Comparison of ENCODE assay signal across 18 cellular contexts in the genomic region with DNA sequence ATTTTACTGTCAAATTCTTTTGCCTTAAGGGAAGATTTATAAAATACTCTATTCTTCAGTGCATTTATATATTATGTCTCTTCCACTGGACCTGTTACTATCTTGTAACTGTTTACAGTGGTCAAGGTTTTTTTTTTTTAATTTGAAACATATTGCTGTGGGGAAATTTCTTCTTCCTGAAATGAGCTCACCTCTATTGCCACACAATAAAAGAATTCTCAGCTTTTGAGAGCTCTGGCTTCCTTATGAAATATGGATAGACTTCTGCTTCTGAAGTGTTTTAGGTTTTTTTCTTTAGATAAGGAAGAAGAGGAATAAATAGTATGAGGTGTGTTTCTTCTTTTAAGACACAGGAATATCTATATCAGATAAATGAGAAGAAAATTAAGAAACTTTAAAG. TPM values are rescaled to one million over a fixed set of nuclear protein-coding genes. Genes with fewer than 3 reads are reported as not detected.
DNase-seq lines count a peak whose midpoint lies in the region; ATAC-seq and TF ChIP-seq lines count a peak whose summit lies in the region.
"Had no signal": no experiment of that assay in that cellular context is flagged by ENCODE, and none has a peak within 500 bp of the region (broad histone marks: within the 10 kb centered on the region; RNA-seq: fewer than 3 reads in every experiment).

No MANE protein-coding gene starts in this region.

- H3K36me3 ChIP-seq in mesenchymal stem cell (ENCODE audit: control insufficient read depth in 1 of 2, insufficient read depth in 2 of 2, low read depth in 1 of 2, low read length in 2 of 2) (peaks cover 2 to 53% of the 10 kb centered on the region in 2 experiments), MM.1S (replicated peaks; ENCODE audit: insufficient read depth, low read length) (peaks cover 3% of the 10 kb centered on the region; the same call in 1 of the 2 replicates), neuronal stem cell (replicated peaks in 1 of 2; ENCODE audit: control insufficient read depth in 2 of 2, insufficient read depth in 2 of 2, low read length in 2 of 2) (no peaks in the 10 kb centered on the region)

- TF ChIP-seq CTCF in foreskin keratinocyte (conservative IDR thresholded peaks at IDR 0.05) (no peak), MM.1S (IDR thresholded peaks at IDR 0.05; ENCODE audit: low read length) (no peak)

- H2BK12ac ChIP-seq in mesenchymal stem cell (ENCODE audit: low read length in 2 of 2) (no peak overlapping the region), neuronal stem cell (ENCODE audit: low read length) (no peak overlapping the region)

- H3K9ac ChIP-seq in mesenchymal stem cell (ENCODE audit: low read length), result peak overlapping the region; percentile 39
- no peak overlapping the region for H3K9ac ChIP-seq in MM.1S (ENCODE audit: low read length)
- H3K9ac ChIP-seq in neuronal stem cell (ENCODE audit: low read depth, low read length, poor library complexity), result no peak overlapping the region

- no peak for ATAC-seq in activated CD8-positive, alpha-beta T cell treated with anti-CD3 and anti-CD28 coated beads, Interleukin-2, amount 10 ng/mL, durations not matched to agents 7 days and 5 days
- no peak for ATAC-seq in foreskin keratinocyte
- ATAC-seq: gastrocnemius medialis; natural killer cell treated with Interleukin-12 subunit alpha and Interleukin-12 subunit beta and Interleukin-15 and Interleukin-18, amount 100 ng/mL, for 72 hours had no signal

- CTCF ChIA-PET in activated CD8-positive, alpha-beta T cell treated with anti-CD3 and anti-CD28 coated beads, Interleukin-2, amount 10 ng/mL, durations not matched to agents 7 days and 5 days (lab: Charles Lee), result no interaction called here

- H3K27me3 Mint-ChIP-seq in activated CD8-positive, alpha-beta T cell treated with anti-CD3 and anti-CD28 coated beads, Interleukin-2, amount 10 ng/mL, durations not matched to agents 7 days and 5 days (ENCODE audit: low read depth), result no peaks in the 10 kb centered on the region
- H3K27me3 Mint-ChIP-seq: natural killer cell treated with Interleukin-12 subunit alpha and Interleukin-12 subunit beta and Interleukin-15 and Interleukin-18, amount 100 ng/mL, for 72 hours; type B pancreatic cell had no signal

- no peak overlapping the region for H3K27ac Mint-ChIP-seq in activated CD8-positive, alpha-beta T cell treated with anti-CD3 and anti-CD28 coated beads, Interleukin-2, amount 10 ng/mL, durations not matched to agents 7 days and 5 days
- H3K27ac Mint-ChIP-seq: endodermal cell; natural killer cell treated with Interleukin-12 subunit alpha and Interleukin-12 subunit beta and Interleukin-15 and Interleukin-18, amount 100 ng/mL, for 72 hours; type B pancreatic cell had no signal

- H3K4ac ChIP-seq in mesenchymal stem cell (ENCODE audit: low read depth in 1 of 2, low read length in 2 of 2), result no peak overlapping the region
- no peak overlapping the region for H3K4ac ChIP-seq in neuronal stem cell (ENCODE audit: low read length)

- H2BK5ac ChIP-seq in mesenchymal stem cell (ENCODE audit: low read depth, low read length, poor library complexity, severe bottlenecking) (no peak overlapping the region), neuronal stem cell (ENCODE audit: low read length) (no peak overlapping the region)

- H3K4me2 ChIP-seq in mesenchymal stem cell (ENCODE audit: low read length, poor library complexity, severe bottlenecking) (no peak overlapping the region), MM.1S (ENCODE audit: low read depth, low read length) (no peak overlapping the region), neuronal stem cell (ENCODE audit: insufficient read depth, low read length, poor library complexity, severe bottlenecking) (no peak overlapping the region)

- H2BK120ac ChIP-seq in mesenchymal stem cell (ENCODE audit: low read depth, low read length), result no peak overlapping the region
- H2BK120ac ChIP-seq in neuronal stem cell (ENCODE audit: low read depth, low read length), result no peak overlapping the region

- no peak overlapping the region for H2BK15ac ChIP-seq in mesenchymal stem cell (ENCODE audit: low read depth, poor library complexity, severe bottlenecking)
- no peak overlapping the region for H2BK15ac ChIP-seq in neuronal stem cell (ENCODE audit: low read length)

- H3K27ac ChIP-seq in mesenchymal stem cell (ENCODE audit: low read length, poor library complexity, severe bottlenecking) (no peak overlapping the region), foreskin keratinocyte (no peak overlapping the region), MM.1S (ENCODE audit: low read length) (no peak overlapping the region), neuronal stem cell (replicated peaks; ENCODE audit: low read length) (no peak overlapping the region)
- H3K27ac ChIP-seq: gastrocnemius medialis, SK-N-MC had no signal

- H3K36me3 Mint-ChIP-seq in activated CD8-positive, alpha-beta T cell treated with anti-CD3 and anti-CD28 coated beads, Interleukin-2, amount 10 ng/mL, durations not matched to agents 7 days and 5 days (ENCODE audit: low read depth), result peaks cover 47% of the 10 kb centered on the region

- H3K14ac ChIP-seq in mesenchymal stem cell (ENCODE audit: low read length in 2 of 2), result no peak overlapping the region
- H3K14ac ChIP-seq in neuronal stem cell (ENCODE audit: low read length), result no peak overlapping the region

- H3K4me1 ChIP-seq in mesenchymal stem cell (ENCODE audit: control insufficient read depth, insufficient read depth, low read depth, low read length), result no peaks in the 10 kb centered on the region
- H3K4me1 ChIP-seq in foreskin keratinocyte, result peaks cover 4% of the 10 kb centered on the region
- no peaks in the 10 kb centered on the region for H3K4me1 ChIP-seq in MM.1S (ENCODE audit: low read length)
- H3K4me1 ChIP-seq in neuronal stem cell (ENCODE audit: control insufficient read depth in 2 of 2, insufficient read depth in 1 of 2, low read depth in 1 of 2, low read length in 2 of 2), result peaks cover 1 to 3% of the 10 kb centered on the region in 2 donors

- H4K91ac ChIP-seq in mesenchymal stem cell (ENCODE audit: low read length) (no peak overlapping the region), neuronal stem cell (ENCODE audit: low read depth, low read length, poor library complexity) (no peak overlapping the region)

- no peak overlapping the region for H3K4me3 Mint-ChIP-seq in activated CD8-positive, alpha-beta T cell treated with anti-CD3 and anti-CD28 coated beads, Interleukin-2, amount 10 ng/mL, durations not matched to agents 7 days and 5 days
- H3K4me3 Mint-ChIP-seq: endodermal cell; natural killer cell treated with Interleukin-12 subunit alpha and Interleukin-12 subunit beta and Interleukin-15 and Interleukin-18, amount 100 ng/mL, for 72 hours; type B pancreatic cell had no signal

- H4K8ac ChIP-seq in mesenchymal stem cell (ENCODE audit: low read length), result no peak overlapping the region
- no peak overlapping the region for H4K8ac ChIP-seq in neuronal stem cell (ENCODE audit: low read depth, low read length)

- no peak overlapping the region for H3K4me3 ChIP-seq in mesenchymal stem cell (ENCODE audit: insufficient read depth in 1 of 2, low read depth in 1 of 2, low read length in 2 of 2)
- no peak overlapping the region for H3K4me3 ChIP-seq in MM.1S (ENCODE audit: low read length)
- H3K4me3 ChIP-seq in neuronal stem cell (ENCODE audit: low read length in 2 of 2), result no peak overlapping the region
- H3K4me3 ChIP-seq: gastrocnemius medialis, SK-N-MC had no signal

- H3K23ac ChIP-seq in mesenchymal stem cell (ENCODE audit: low read length in 2 of 2) (no peak overlapping the region), neuronal stem cell (ENCODE audit: low read depth, low read length, poor library complexity) (no peak overlapping the region)

- H4K20me1 ChIP-seq in MM.1S (ENCODE audit: insufficient read depth, low read length), result no peaks in the 10 kb centered on the region

- H3K27me3 ChIP-seq in mesenchymal stem cell (ENCODE audit: control insufficient read depth in 1 of 2, insufficient read depth in 1 of 2, low read length in 2 of 2) (no peaks in the 10 kb centered on the region), foreskin keratinocyte (no peaks in the 10 kb centered on the region), MM.1S (replicated peaks; ENCODE audit: insufficient read depth, low read length) (no peaks in the 10 kb centered on the region), neuronal stem cell (ENCODE audit: control insufficient read depth in 3 of 3, insufficient read depth in 3 of 3, low read depth in 1 of 3, low read length in 3 of 3) (peaks cover 0 to 3% (median 0%) of the 10 kb centered on the region in 3 experiments)
- H3K27me3 ChIP-seq: gastrocnemius medialis had no signal

- H3K79me1 ChIP-seq in mesenchymal stem cell (replicated peaks; ENCODE audit: low read length, poor library complexity, severe bottlenecking) (peaks cover 15% of the 10 kb centered on the region), neuronal stem cell (ENCODE audit: low read depth, low read length) (no peaks in the 10 kb centered on the region)

- H3K9me2 ChIP-seq in MM.1S (replicated peaks; ENCODE audit: insufficient read depth, low read length), result no peaks in the 10 kb centered on the region

- POLR2A ChIA-PET in activated CD8-positive, alpha-beta T cell treated with anti-CD3 and anti-CD28 coated beads, Interleukin-2, amount 10 ng/mL, durations not matched to agents 7 days and 5 days (lab: Charles Lee), result interaction anchor here (1.1 kb wide), 1 partner anchor 8 kb away, joined by 5 read pairs; no protein-coding TSS in a partner anchor

- H2AK5ac ChIP-seq in mesenchymal stem cell (ENCODE audit: low read length, severe bottlenecking), result no peak overlapping the region
- no peak overlapping the region for H2AK5ac ChIP-seq in neuronal stem cell (ENCODE audit: low read depth, low read length)

- H3K9me3 ChIP-seq in mesenchymal stem cell (ENCODE audit: control insufficient read depth, low read length), result no peaks in the 10 kb centered on the region
- no peaks in the 10 kb centered on the region for H3K9me3 ChIP-seq in MM.1S (replicated peaks; ENCODE audit: insufficient read depth, low read length)
- no peaks in the 10 kb centered on the region for H3K9me3 ChIP-seq in neuronal stem cell (replicated peaks in 1 of 2; ENCODE audit: control insufficient read depth in 2 of 2, insufficient read depth in 1 of 2, low read depth in 1 of 2, low read length in 2 of 2)
- H3K9me3 ChIP-seq: gastrocnemius medialis had no signal

- peaks cover 9% of the 10 kb centered on the region for H3K4me1 Mint-ChIP-seq in activated CD8-positive, alpha-beta T cell treated with anti-CD3 and anti-CD28 coated beads, Interleukin-2, amount 10 ng/mL, durations not matched to agents 7 days and 5 days (ENCODE audit: low read depth)
- H3K4me1 Mint-ChIP-seq: endodermal cell had no signal

- DNase-seq in GM03348 (ENCODE audit: low spot score), result peak; percentile 55
- DNase-seq in NCI-H226, result peak; percentile 52
- peak; percentile 70 for DNase-seq in dedifferentiated amniotic fluid mesenchymal stem cell (ENCODE audit: extremely low spot score)
- DNase-seq in mesenchymal stem cell, result no peak
- DNase-seq in activated CD8-positive, alpha-beta T cell treated with anti-CD3 and anti-CD28 coated beads, Interleukin-2, amount 10 ng/mL, durations not matched to agents 7 days and 5 days, result no peak
- DNase-seq in foreskin keratinocyte, result no peak
- no peak for DNase-seq in MM.1S
- no peak for DNase-seq in neuronal stem cell (ENCODE audit: low spot score)
- DNase-seq: activated effector memory CD4-positive, alpha-beta T cell treated with anti-CD3 and anti-CD28 coated beads, Interleukin-2, amount 50 U/mL, for 16 hours; DND-41; endodermal cell; gastrocnemius medialis; NCI-H1436 treated with DMSO at 0.1 percent for 48 hours; stimulated activated CD4-positive, alpha-beta T cell treated with anti-CD3 and anti-CD28 coated beads, Interleukin-2, amount 100 ng/mL, for 48 hours; T1000 had no signal

- H3F3A ChIP-seq in MM.1S (ENCODE audit: insufficient read depth, low read length), result no peaks in the 10 kb centered on the region

- H3K79me2 ChIP-seq in MM.1S (ENCODE audit: low read length), result peaks cover 10% of the 10 kb centered on the region

- no peak overlapping the region for H2AFZ ChIP-seq in mesenchymal stem cell (ENCODE audit: low read depth, low read length)
- no peak overlapping the region for H2AFZ ChIP-seq in MM.1S (ENCODE audit: low read length)
- H2AFZ ChIP-seq in neuronal stem cell (ENCODE audit: low read length), result no peak overlapping the region

- no peaks in the 10 kb centered on the region for H3K9me3 Mint-ChIP-seq in activated CD8-positive, alpha-beta T cell treated with anti-CD3 and anti-CD28 coated beads, Interleukin-2, amount 10 ng/mL, durations not matched to agents 7 days and 5 days (ENCODE audit: insufficient read depth)
- H3K9me3 Mint-ChIP-seq: endodermal cell; natural killer cell treated with Interleukin-12 subunit alpha and Interleukin-12 subunit beta and Interleukin-15 and Interleukin-18, amount 100 ng/mL, for 72 hours; type B pancreatic cell had no signal

- no peak overlapping the region for H3K18ac ChIP-seq in mesenchymal stem cell (ENCODE audit: low read depth in 1 of 2, low read length in 2 of 2)
- H3K18ac ChIP-seq in neuronal stem cell (ENCODE audit: low read length), result no peak overlapping the region

RNA-seq across cellular contexts. Expression of gene VRK2, which starts 7.7 kb away (rescaled TPM):
- 17.4 TPM for polyA plus RNA-seq in mesenchymal stem cell (2013, experiment 1 of 2)
- polyA plus RNA-seq in mesenchymal stem cell (2013, experiment 2 of 2), result 17.0 TPM
- total RNA-seq in activated CD8-positive, alpha-beta T cell treated with anti-CD3 and anti-CD28 coated beads, Interleukin-2, amount 10 ng/mL, durations not matched to agents 7 days and 5 days, result 10 to 100 TPM; 24.1 to 26.0 TPM
- total RNA-seq in foreskin keratinocyte, result 30.1 and 34.1 TPM in 2 replicates
- polyA plus RNA-seq in foreskin keratinocyte, result 15.1 and 15.8 TPM in 2 replicates
- polyA plus RNA-seq in neuronal stem cell (2013, experiment 1 of 2), result 16.0 TPM
- 15.4 TPM for polyA plus RNA-seq in neuronal stem cell (2013, experiment 2 of 2)

Comparison
In these comparisons a context has a peak if more than half of its experiments do, and no peak if none do; other contexts are left out.
1. DNase-seq: peak in GM03348 (single experiment), NCI-H226 (single experiment) and dedifferentiated amniotic fluid mesenchymal stem cell (single experiment); none in mesenchymal stem cell (single experiment), activated CD8-positive, alpha-beta T cell treated with anti-CD3 and anti-CD28 coated beads, Interleukin-2, amount 10 ng/mL, durations not matched to agents 7 days and 5 days (single experiment), foreskin keratinocyte (0 of 2), MM.1S (single experiment) and neuronal stem cell (single experiment).